In genomic region chr12:105013892-105014291, GRCh38 we compare ENCODE assay signal across 14 cellular contexts. TPM values are rescaled to one million over a fixed set of nuclear protein-coding genes. Genes with fewer than 3 reads are reported as not detected.
DNase-seq lines count a peak whose midpoint lies in the region; ATAC-seq and TF ChIP-seq lines count a peak whose summit lies in the region.
"Had no signal": no experiment of that assay in that cellular context is flagged by ENCODE, and none has a peak within 500 bp of the region (broad histone marks: within the 10 kb centered on the region; RNA-seq: fewer than 3 reads in every experiment).

No MANE protein-coding gene starts in this region.

- H2AK9ac ChIP-seq in IMR-90 (replicated peaks; ENCODE audit: low read depth, low read length, poor library complexity): no peak overlapping the region

- CTCF ChIA-PET in IMR-90 (lab: Yijun Ruan, JAX): interaction anchor here (1.1 kb wide), 1 partner anchor 632 kb away, joined by 4 read pairs; no protein-coding TSS in a partner anchor
- CTCF ChIA-PET in activated CD8-positive, alpha-beta T cell treated with anti-CD3 and anti-CD28 coated beads, Interleukin-2, amount 10 ng/mL, durations not matched to agents 7 days and 5 days (lab: Charles Lee): no interaction called here

- H3K23ac ChIP-seq in IMR-90 (ENCODE audit: low read depth, low read length): no peak overlapping the region

- peak; percentile 61 for ATAC-seq in IMR-90 (ENCODE audit: low read depth)
- ATAC-seq in activated CD8-positive, alpha-beta T cell treated with anti-CD3 and anti-CD28 coated beads, Interleukin-2, amount 10 ng/mL, durations not matched to agents 7 days and 5 days: no peak

- H3K14ac ChIP-seq in IMR-90 (replicated peaks; ENCODE audit: low read depth, low read length): no peak overlapping the region

- TF ChIP-seq POLR2A in IMR-90 (IDR thresholded peaks at IDR 0.05; ENCODE audit: low read depth, low read length): no peak

- no peak overlapping the region for H2BK5ac ChIP-seq in IMR-90 (ENCODE audit: low read depth, low read length, poor library complexity, severe bottlenecking)

- no peaks in the 10 kb centered on the region; the same call in 1 of the 2 replicates for H3K9me1 ChIP-seq in IMR-90 (ENCODE audit: insufficient read depth, low read length)

- H2BK120ac ChIP-seq in IMR-90 (ENCODE audit: low read depth, low read length): no peak overlapping the region

- no peak overlapping the region for H3K56ac ChIP-seq in IMR-90 (ENCODE audit: extremely low read depth, insufficient read depth, low read length)

- no peak for TF ChIP-seq RAD21 in IMR-90 (IDR thresholded peaks at IDR 0.05; ENCODE audit: low read length)

- no peak overlapping the region for H2AFZ ChIP-seq in IMR-90 (replicated peaks; ENCODE audit: low read length, poor library complexity)

- H2BK15ac ChIP-seq in IMR-90 (ENCODE audit: low read depth, low read length): no peak overlapping the region

- no peaks in the 10 kb centered on the region for H4K20me1 ChIP-seq in IMR-90 (ENCODE audit: insufficient read depth, low read length)

- no TSS peak for BruUV-seq in IMR-90 (replicated peaks; lab: Mats Ljungman, UMichigan)

- H2AK5ac ChIP-seq in IMR-90 (ENCODE audit: low read depth, low read length): no peak overlapping the region

- dilution Hi-C loops in IMR-90 (cut with HindIII; ENCODE audit: low sequenced_read_pairs, unreplicated experiment): no loop called here

- H3K9ac ChIP-seq in IMR-90 (ENCODE audit: low read depth, low read length): no peak overlapping the region

- peaks cover 0 to 14% of the 10 kb centered on the region in 2 experiments; a peak in 3 of 4 replicates for H3K79me1 ChIP-seq in IMR-90 (ENCODE audit: low read depth in 1 of 2, low read length in 2 of 2)

- no peaks in the 10 kb centered on the region for H3K4me1 Mint-ChIP-seq in activated CD8-positive, alpha-beta T cell treated with anti-CD3 and anti-CD28 coated beads, Interleukin-2, amount 10 ng/mL, durations not matched to agents 7 days and 5 days (ENCODE audit: low read depth)

- no peaks in the 10 kb centered on the region for H3K27me3 Mint-ChIP-seq in activated CD8-positive, alpha-beta T cell treated with anti-CD3 and anti-CD28 coated beads, Interleukin-2, amount 10 ng/mL, durations not matched to agents 7 days and 5 days (ENCODE audit: low read depth)
- H3K27me3 Mint-ChIP-seq: CD4-positive, alpha-beta memory T cell; dendritic cell treated with granulocyte-macrophage colony-stimulating factor and Interleukin-4, amounts not matched to agents 40 ng/mL and 50 ng/mL, for 4 days had no signal

- no peak overlapping the region for H2BK20ac ChIP-seq in IMR-90 (ENCODE audit: low read depth, low read length)

- H3K4me2 ChIP-seq in IMR-90 (ENCODE audit: low read depth, low read length): no peak overlapping the region

- no peak overlapping the region for H3K27ac Mint-ChIP-seq in activated CD8-positive, alpha-beta T cell treated with anti-CD3 and anti-CD28 coated beads, Interleukin-2, amount 10 ng/mL, durations not matched to agents 7 days and 5 days
- H3K27ac Mint-ChIP-seq: CD4-positive, alpha-beta memory T cell; dendritic cell treated with granulocyte-macrophage colony-stimulating factor and Interleukin-4, amounts not matched to agents 40 ng/mL and 50 ng/mL, for 4 days had no signal

- H3K27ac ChIP-seq in IMR-90 (ENCODE audit: insufficient read depth, low read length) (no peak overlapping the region), mesodermal cell (ENCODE audit: low read depth, low read length, severe bottlenecking) (peak overlapping the region; percentile 41)
- H3K27ac ChIP-seq: Peyer's patch, stomach had no signal

- peaks cover 18% of the 10 kb centered on the region for H3K9me3 Mint-ChIP-seq in activated CD8-positive, alpha-beta T cell treated with anti-CD3 and anti-CD28 coated beads, Interleukin-2, amount 10 ng/mL, durations not matched to agents 7 days and 5 days (ENCODE audit: insufficient read depth)

- H3K4me3 ChIP-seq in IMR-90 (ENCODE audit: insufficient read depth, low read depth, low read length) (no peak overlapping the region), mesodermal cell (ENCODE audit: extremely low read depth, insufficient read depth, low read length, poor library complexity, severe bottlenecking) (no peak overlapping the region)
- H3K4me3 ChIP-seq: Peyer's patch, stomach had no signal

- peak; percentile 8 for DNase-seq in GM04504 (ENCODE audit: low read depth)
- DNase-seq in IMR-90: peak; percentile 38
- peak; percentile 39 for DNase-seq in astrocyte of the hippocampus (ENCODE audit: low read depth, low spot score)
- DNase-seq in activated CD8-positive, alpha-beta T cell treated with anti-CD3 and anti-CD28 coated beads, Interleukin-2, amount 10 ng/mL, durations not matched to agents 7 days and 5 days: no peak
- no peak for DNase-seq in NCI-H1105 treated with DMSO at 0.1 percent for 48 hours (lab: John Stamatoyannopoulos, UW)
- no peak for DNase-seq in T1000 (lab: John Stamatoyannopoulos, UW)
- DNase-seq: activated CD4-positive, alpha-beta T cell treated with anti-CD3 and anti-CD28 coated beads for 4 hours; amniotic stem cell; CD4-positive, alpha-beta memory T cell; nucleus accumbens; Peyer's patch; stomach had no signal

- in situ Hi-C loops in IMR-90 (cut with MboI; ENCODE audit: low sequenced_read_pairs): no loop called here

- TF ChIP-seq CTCF in IMR-90 (conservative IDR thresholded peaks at IDR 0.05; ENCODE audit: low read depth, low read length): no peak

- H3K36me3 Mint-ChIP-seq in activated CD8-positive, alpha-beta T cell treated with anti-CD3 and anti-CD28 coated beads, Interleukin-2, amount 10 ng/mL, durations not matched to agents 7 days and 5 days (ENCODE audit: low read depth): peaks cover 64% of the 10 kb centered on the region

- H4K8ac ChIP-seq in IMR-90 (ENCODE audit: low read depth in 2 of 2, low read length in 2 of 2): no peak overlapping the region

- H3K18ac ChIP-seq in IMR-90 (ENCODE audit: low read depth, low read length): no peak overlapping the region

- POLR2A ChIA-PET in IMR-90 (lab: Charles Lee; ENCODE audit: unreplicated experiment): interaction anchor here (0.6 kb wide), 1 partner anchor 18 kb away, joined by 3 read pairs; no protein-coding TSS in a partner anchor
- POLR2A ChIA-PET in activated CD8-positive, alpha-beta T cell treated with anti-CD3 and anti-CD28 coated beads, Interleukin-2, amount 10 ng/mL, durations not matched to agents 7 days and 5 days (lab: Charles Lee): interaction anchor here (0.6 kb wide), 1 partner anchor 24 kb away, joined by 3 read pairs; no protein-coding TSS in a partner anchor

- H3K4me1 ChIP-seq in IMR-90 (ENCODE audit: control insufficient read depth, insufficient read depth, low read length): peaks cover 2% of the 10 kb centered on the region
- H3K4me1 ChIP-seq in mesodermal cell (ENCODE audit: control insufficient read depth, insufficient read depth, low read length, poor library complexity, severe bottlenecking): peaks cover 4% of the 10 kb centered on the region
- H3K4me1 ChIP-seq: Peyer's patch, stomach had no signal

- H3K4ac ChIP-seq in IMR-90 (ENCODE audit: low read depth, low read length): no peak overlapping the region

- H4K5ac ChIP-seq in IMR-90 (ENCODE audit: low read depth, low read length): no peak overlapping the region

- no peak overlapping the region for H3K4me3 Mint-ChIP-seq in activated CD8-positive, alpha-beta T cell treated with anti-CD3 and anti-CD28 coated beads, Interleukin-2, amount 10 ng/mL, durations not matched to agents 7 days and 5 days
- H3K4me3 Mint-ChIP-seq: CD4-positive, alpha-beta memory T cell; dendritic cell treated with granulocyte-macrophage colony-stimulating factor and Interleukin-4, amounts not matched to agents 40 ng/mL and 50 ng/mL, for 4 days had no signal

- no peak overlapping the region for H4K91ac ChIP-seq in IMR-90 (ENCODE audit: insufficient read depth, low read depth, low read length)

- H3K9me3 ChIP-seq in IMR-90 (ENCODE audit: control insufficient read depth, insufficient read depth, low read length): peaks cover 2% of the 10 kb centered on the region; the same call in 1 of the 2 replicates
- no peaks in the 10 kb centered on the region for H3K9me3 ChIP-seq in mesodermal cell (ENCODE audit: control insufficient read depth, low read length)
- H3K9me3 ChIP-seq: Peyer's patch had no signal

- WGBS in IMR-90 (ENCODE audit: extremely low coverage in 2 of 2, insufficient read length in 1 of 2), 2 experiments: no CpG with 5 or more reads among the region's 9 CpGs
- WGBS in mesodermal cell (ENCODE audit: insufficient coverage in 2 of 2), 2 experiments: 93% methylated on average over 7 to 8 of the region's 9 CpGs

- H3K27me3 ChIP-seq in IMR-90 (ENCODE audit: control insufficient read depth, insufficient read depth, low read length): no peaks in the 10 kb centered on the region
- H3K27me3 ChIP-seq: Peyer's patch, stomach had no signal

- intact Hi-C loops in IMR-90 (cut with micrococcal nuclease): no loop called here

- H3K36me3 ChIP-seq in IMR-90 (ENCODE audit: control insufficient read depth, insufficient read depth, low read length): peaks cover 15% of the 10 kb centered on the region; the same call in 1 of the 2 replicates
- H3K36me3 ChIP-seq in mesodermal cell (ENCODE audit: control insufficient read depth, insufficient read depth, low read length): peaks cover 18% of the 10 kb centered on the region

TF ChIP-seq in IMR-90, 13 proteins besides CTCF, POLR2A, EP300 and RAD21 (continues in another document):
- TF ChIP-seq FOS (IDR thresholded peaks at IDR 0.05; ENCODE audit: low read depth, low read length): no peak
- no peak for TF ChIP-seq BHLHE40 (IDR thresholded peaks at IDR 0.05; ENCODE audit: low read depth, low read length)
- no peak for TF ChIP-seq CHD1 (IDR thresholded peaks at IDR 0.05; ENCODE audit: low read depth, low read length)
- TF ChIP-seq MAFK (IDR thresholded peaks at IDR 0.05; ENCODE audit: low read depth, low read length): no peak

RNA-seq across cellular contexts. Expression of gene NOPCHAP1, which starts 27.8 kb away (rescaled TPM):
- 5.3 and 5.6 TPM in 2 replicates for total RNA-seq in IMR-90 (2012; rRNA removed)
- 9.3 and 9.9 TPM in 2 replicates for polyA plus RNA-seq in IMR-90 (2012; rRNA removed)
- 2.0 and 2.8 TPM in 2 replicates for polyA plus RNA-seq in IMR-90 (2012; cell fraction: cytosol; rRNA removed)
- polyA plus RNA-seq in IMR-90 (2012; cell fraction: nucleus; rRNA removed; ENCODE audit: low replicate concordance): 1.1 and 1.9 TPM in 2 replicates
- 15.8 TPM for polyA plus RNA-seq in mesodermal cell (2013, experiment 1 of 2)
- 16.2 TPM for polyA plus RNA-seq in mesodermal cell (2013, experiment 2 of 2)
- 10 to 100 TPM; 15.2 to 16.5 TPM for total RNA-seq in activated CD8-positive, alpha-beta T cell treated with anti-CD3 and anti-CD28 coated beads, Interleukin-2, amount 10 ng/mL, durations not matched to agents 7 days and 5 days

RNA-seq across cellular contexts. Expression of gene SLC41A2, which starts 55.8 kb away (rescaled TPM):
- total RNA-seq in IMR-90 (2012; rRNA removed): 6.8 and 14.4 TPM in 2 replicates
- polyA plus RNA-seq in IMR-90 (2012; rRNA removed): 1.2 and 1.5 TPM in 2 replicates
- 0.56 and 1.0 TPM in 2 replicates for polyA plus RNA-seq in IMR-90 (2012; cell fraction: cytosol; rRNA removed)
- polyA plus RNA-seq in IMR-90 (2012; cell fraction: nucleus; rRNA removed; ENCODE audit: low replicate concordance): 0.37 and 1.00 TPM in 2 replicates
- polyA plus RNA-seq in mesodermal cell (2013, experiment 1 of 2): 0.66 TPM
- polyA plus RNA-seq in mesodermal cell (2013, experiment 2 of 2): 1.6 TPM
- 1 to 10 TPM; 2.0 to 2.9 TPM for total RNA-seq in activated CD8-positive, alpha-beta T cell treated with anti-CD3 and anti-CD28 coated beads, Interleukin-2, amount 10 ng/mL, durations not matched to agents 7 days and 5 days

Comparison
In these comparisons a context has a peak if more than half of its experiments do, and no peak if none do; other contexts are left out.
1. DNase-seq: peak in GM04504 (single experiment), IMR-90 (single experiment) and astrocyte of the hippocampus (single experiment); none in activated CD8-positive, alpha-beta T cell treated with anti-CD3 and anti-CD28 coated beads, Interleukin-2, amount 10 ng/mL, durations not matched to agents 7 days and 5 days (single experiment), NCI-H1105 treated with DMSO at 0.1 percent for 48 hours (single experiment) and T1000 (single experiment).